ENCODE assay signal across 9 cellular contexts in the genomic region with DNA sequence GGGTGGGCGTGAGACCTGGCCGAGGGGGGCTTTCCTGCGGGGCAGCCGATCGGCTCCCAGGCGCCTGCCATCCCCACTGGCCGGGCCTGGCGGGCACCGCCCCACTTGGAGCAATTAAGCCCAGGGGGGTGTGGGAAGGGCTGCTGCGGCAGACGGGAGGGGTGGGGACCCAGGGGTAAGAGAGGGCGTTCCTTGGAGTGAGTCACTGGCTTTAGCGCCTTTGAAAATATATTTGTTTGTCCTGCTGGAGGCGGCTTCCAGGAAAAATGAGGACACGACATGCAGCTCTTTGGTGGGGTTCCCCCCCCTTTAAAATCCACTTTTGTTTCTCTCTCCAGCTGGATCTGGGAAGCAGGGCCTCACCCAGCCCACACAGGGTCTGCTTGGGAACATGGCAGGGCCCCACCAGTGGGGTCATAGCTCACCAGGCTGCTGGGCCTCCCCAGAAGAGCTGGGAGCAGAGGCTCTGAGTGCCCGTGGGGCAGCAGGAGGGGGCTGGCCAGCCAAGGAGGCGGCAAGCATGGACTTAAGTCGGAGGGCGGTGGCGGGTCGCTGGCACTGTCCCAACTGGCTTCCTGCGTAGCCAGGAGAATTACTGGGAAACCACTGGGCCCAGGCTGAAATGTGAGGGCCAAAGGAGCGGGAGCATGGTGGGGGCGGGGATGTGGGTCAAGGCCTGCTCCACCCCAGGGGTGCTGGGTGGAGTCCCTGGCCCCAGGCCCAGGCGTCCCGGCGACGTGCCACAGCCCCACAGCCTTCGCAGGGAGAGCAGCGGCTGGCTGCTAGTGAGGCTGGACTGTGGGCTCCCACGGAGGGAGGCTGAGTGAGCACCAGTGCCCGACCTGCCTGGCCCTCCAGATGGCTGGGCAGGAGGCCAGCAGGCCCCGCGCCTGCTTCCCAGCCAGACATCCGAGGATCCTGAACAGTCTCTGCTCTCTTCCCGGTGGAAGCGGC.
DNase-seq lines count a peak whose midpoint lies in the region; ATAC-seq and TF ChIP-seq lines count a peak whose summit lies in the region.
"Had no signal": no experiment of that assay in that cellular context is flagged by ENCODE, and none has a peak within 500 bp of the region (broad histone marks: within the 10 kb centered on the region; RNA-seq: fewer than 3 reads in every experiment).

No MANE protein-coding gene starts in this region.

- 2 to 12% (median 5%) methylated on average over 27 to 37 of the region's 37 CpGs for WGBS in ovary, 3 donors

- TF ChIP-seq CTCF in fibroblast of villous mesenchyme (IDR thresholded peaks at IDR 0.05; ENCODE audit: insufficient read depth, low read depth, low read length): peak; percentile 5
- TF ChIP-seq CTCF in ovary (IDR thresholded peaks at IDR 0.05): peak in 2 of 3 donors; percentile 6 to 31

- H3K27ac ChIP-seq in ovary: peak overlapping the region; percentile 58 to 86

- no peaks in the 10 kb centered on the region for H3K4me1 Mint-ChIP-seq in activated naive CD4-positive, alpha-beta T cell treated with anti-CD3 and anti-CD28 coated beads, Interleukin-2, amount 10 ng/mL, durations not matched to agents 7 days and 5 days
- H3K4me1 Mint-ChIP-seq in T-helper 17 cell: no peaks in the 10 kb centered on the region

- H3K9me3 ChIP-seq in ovary (no peaks in the 10 kb centered on the region), T-helper 17 cell (ENCODE audit: control insufficient read depth, low read length, poor library complexity, severe bottlenecking) (no peaks in the 10 kb centered on the region)

- H3K4me3 ChIP-seq in fibroblast of villous mesenchyme (ENCODE audit: low read depth, low read length) (peak overlapping the region; percentile 33), ovary (peak overlapping the region; percentile 31)

- H3K36me3 Mint-ChIP-seq in activated naive CD4-positive, alpha-beta T cell treated with anti-CD3 and anti-CD28 coated beads, Interleukin-2, amount 10 ng/mL, durations not matched to agents 7 days and 5 days: peaks cover 33% of the 10 kb centered on the region
- H3K36me3 Mint-ChIP-seq in T-helper 17 cell (ENCODE audit: low read depth): peaks cover 2% of the 10 kb centered on the region

- no peaks in the 10 kb centered on the region for H3K36me3 ChIP-seq in ovary

- H3K27ac Mint-ChIP-seq in activated naive CD4-positive, alpha-beta T cell treated with anti-CD3 and anti-CD28 coated beads, Interleukin-2, amount 10 ng/mL, durations not matched to agents 7 days and 5 days: no peak overlapping the region
- no peak overlapping the region for H3K27ac Mint-ChIP-seq in T-helper 17 cell
- H3K27ac Mint-ChIP-seq: T-helper 1 cell treated with Interleukin-12 subunit alpha and Interleukin-12 subunit beta and Interleukin-4 antibody, amounts not matched to agents 30 μg/mL and 1 μg/mL, for 36 hours had no signal

- peak; percentile 86 for ATAC-seq in SK-N-SH treated with all-trans-retinoic acid at 6 μM for 48 hours
- no peak for ATAC-seq in T-helper 17 cell
- no peak for ATAC-seq in GM21717 (IDR thresholded peaks at IDR 0.05; ENCODE audit: unreplicated experiment)

- no peak overlapping the region for H3K4me3 Mint-ChIP-seq in activated naive CD4-positive, alpha-beta T cell treated with anti-CD3 and anti-CD28 coated beads, Interleukin-2, amount 10 ng/mL, durations not matched to agents 7 days and 5 days
- H3K4me3 Mint-ChIP-seq in T-helper 17 cell: no peak overlapping the region
- H3K4me3 Mint-ChIP-seq: T-helper 1 cell treated with Interleukin-12 subunit alpha and Interleukin-12 subunit beta and Interleukin-4 antibody, amounts not matched to agents 30 μg/mL and 1 μg/mL, for 36 hours had no signal

- intact Hi-C loops in ovary (cut with DNase I): loop anchor here in 2 of 4 donors (1.0 to 10.0 kb wide), 3 partner anchors 34 to 142 kb away; partner anchors contain the start of gene NCOR2 (in 1 of the 2)

- H3K27me3 ChIP-seq in ovary: no peaks in the 10 kb centered on the region

- H3K9me3 Mint-ChIP-seq in activated naive CD4-positive, alpha-beta T cell treated with anti-CD3 and anti-CD28 coated beads, Interleukin-2, amount 10 ng/mL, durations not matched to agents 7 days and 5 days: no peaks in the 10 kb centered on the region
- H3K9me3 Mint-ChIP-seq: T-helper 1 cell treated with Interleukin-12 subunit alpha and Interleukin-12 subunit beta and Interleukin-4 antibody, amounts not matched to agents 30 μg/mL and 1 μg/mL, for 36 hours had no signal

- no peak for TF ChIP-seq POLR2A in ovary (IDR thresholded peaks at IDR 0.05)

- H3K27me3 Mint-ChIP-seq in activated naive CD4-positive, alpha-beta T cell treated with anti-CD3 and anti-CD28 coated beads, Interleukin-2, amount 10 ng/mL, durations not matched to agents 7 days and 5 days: no peaks in the 10 kb centered on the region
- no peaks in the 10 kb centered on the region for H3K27me3 Mint-ChIP-seq in T-helper 17 cell

- DNase-seq in HPDE6-E6E7 (ENCODE audit: extremely low spot score): peak; percentile 94
- peak; percentile 98 for DNase-seq in fibroblast of villous mesenchyme (ENCODE audit: low read depth)
- peak; percentile 95 to 98 (median 97) for DNase-seq in ovary
- DNase-seq in activated naive CD4-positive, alpha-beta T cell treated with anti-CD3 and anti-CD28 coated beads, Interleukin-2, amount 10 ng/mL, durations not matched to agents 7 days and 5 days: no peak
- DNase-seq in T-helper 17 cell: no peak
- no peak for DNase-seq in stimulated activated naive CD4-positive, alpha-beta T cell treated with Interleukin-2 at 50 U/mL for 16 hours (lab: John Stamatoyannopoulos, UW)

- CTCF ChIA-PET in activated naive CD4-positive, alpha-beta T cell treated with anti-CD3 and anti-CD28 coated beads, Interleukin-2, amount 10 ng/mL, durations not matched to agents 7 days and 5 days (lab: Charles Lee): no interaction called here

- peak; percentile 86 for TF ChIP-seq EP300 in ovary (IDR thresholded peaks at IDR 0.05)

- H3K4me1 ChIP-seq in ovary (ENCODE audit: insufficient read depth): peaks cover 19% of the 10 kb centered on the region

TF ChIP-seq in SK-N-SH treated with all-trans-retinoic acid at 6 μM for 48 hours, 23 proteins besides CTCF, POLR2A, EP300 and RAD21:
- TF ChIP-seq TOX (CRISPR knock-in tag; IDR thresholded peaks at IDR 0.05; ENCODE audit: borderline replicate concordance) (no peak), ZNF8 (CRISPR knock-in tag; IDR thresholded peaks at IDR 0.05) (peak; percentile 80), CSRNP3 (CRISPR knock-in tag; IDR thresholded peaks at IDR 0.05) (no peak), TCF4 (CRISPR knock-in tag; IDR thresholded peaks at IDR 0.05; ENCODE audit: borderline replicate concordance) (peak; percentile 86), ZFP3 (CRISPR knock-in tag; IDR thresholded peaks at IDR 0.05) (0 out of 2 replicates have a peak, but pooled peaks have one; percentile 43), BACH2 (CRISPR knock-in tag; IDR thresholded peaks at IDR 0.05; ENCODE audit: borderline replicate concordance) (no peak)

Comparison
In these comparisons a context has a peak if more than half of its experiments do, and no peak if none do; other contexts are left out.
1. DNase-seq: peak in HPDE6-E6E7 (single experiment), fibroblast of villous mesenchyme (single experiment) and ovary (5 of 5); none in activated naive CD4-positive, alpha-beta T cell treated with anti-CD3 and anti-CD28 coated beads, Interleukin-2, amount 10 ng/mL, durations not matched to agents 7 days and 5 days (single experiment), T-helper 17 cell (0 of 3) and stimulated activated naive CD4-positive, alpha-beta T cell treated with Interleukin-2 at 50 U/mL for 16 hours (single experiment).